19 cellular contexts compared by ENCODE assay signal in genomic region chr5:124706041-124706440, GRCh38. TPM values are rescaled to one million over a fixed set of nuclear protein-coding genes. Genes with fewer than 3 reads are reported as not detected.
A peak's percentile ranks its signal among the peaks of the same experiment; 100 is the strongest.
DNase-seq lines count a peak whose midpoint lies in the region; ATAC-seq and TF ChIP-seq lines count a peak whose summit lies in the region.
"Had no signal": no experiment of that assay in that cellular context is flagged by ENCODE, and none has a peak within 500 bp of the region (broad histone marks: within the 10 kb centered on the region; RNA-seq: fewer than 3 reads in every experiment).

No MANE protein-coding gene starts in this region.

- H3K27ac Mint-ChIP-seq in neural progenitor cell, result no peak overlapping the region
- H3K27ac Mint-ChIP-seq: activated naive CD4-positive, alpha-beta T cell treated with anti-CD3 and anti-CD28 coated beads for 36 hours; T-cell had no signal

- H3K27me3 Mint-ChIP-seq in neural progenitor cell (ENCODE audit: insufficient read depth, low read depth), result peaks cover 8% of the 10 kb centered on the region

- TF ChIP-seq POLR2A in body of pancreas (IDR thresholded peaks at IDR 0.05), result no peak

- H3K79me2 ChIP-seq in DOHH2 (ENCODE audit: control insufficient read depth, low read length) (peaks cover 89% of the 10 kb centered on the region), neural progenitor cell (ENCODE audit: low read depth) (peaks cover 100% of the 10 kb centered on the region)

- H3K4me3 Mint-ChIP-seq in neural progenitor cell, result peak overlapping the region; percentile 5
- H3K4me3 Mint-ChIP-seq: activated naive CD4-positive, alpha-beta T cell treated with anti-CD3 and anti-CD28 coated beads for 36 hours; T-cell had no signal

- DNase-seq in body of pancreas (no peak), neural progenitor cell (ENCODE audit: low spot score) (no peak), DMS79 (lab: John Stamatoyannopoulos, UW) (no peak), NCI-H510A treated with DMSO at 0.1 percent for 48 hours (lab: John Stamatoyannopoulos, UW) (no peak)
- DNase-seq: activated CD4-positive, alpha-beta T cell treated with anti-CD3 and anti-CD28 coated beads, Interleukin-2, amount 50 U/mL, for 48 hours; activated naive CD4-positive, alpha-beta T cell treated with anti-CD3 and anti-CD28 coated beads for 36 hours; activated T-cell treated with anti-CD3 and anti-CD28 coated beads, Interleukin-2, amount 50 U/mL, for 1 hour; anterior cingulate cortex; effector CD4-positive, alpha-beta T cell; Kasumi-1; occipital lobe; right lobe of liver; T-cell; testis had no signal

- H3K9ac ChIP-seq in neural progenitor cell, result no peak overlapping the region
- H3K9ac ChIP-seq: GM23248 had no signal

- H3K9me3 Mint-ChIP-seq in neural progenitor cell, result no peaks in the 10 kb centered on the region
- H3K9me3 Mint-ChIP-seq: activated naive CD4-positive, alpha-beta T cell treated with anti-CD3 and anti-CD28 coated beads for 36 hours; T-cell had no signal

- ATAC-seq in HG02642 (IDR thresholded peaks at IDR 0.05; ENCODE audit: poor library complexity, unreplicated experiment), result peak; percentile 21
- no peak for ATAC-seq in body of pancreas
- no peak for ATAC-seq in HG03139 (IDR thresholded peaks at IDR 0.05; ENCODE audit: unreplicated experiment)
- ATAC-seq: T-cell had no signal

- H4K20me1 ChIP-seq in DOHH2 (ENCODE audit: control insufficient read depth, insufficient read depth, low read depth, low read length) (no peaks in the 10 kb centered on the region), neural progenitor cell (ENCODE audit: low read depth) (peaks cover 100% of the 10 kb centered on the region)

- H3K4me1 Mint-ChIP-seq in neural progenitor cell, result peaks cover 95% of the 10 kb centered on the region
- H3K4me1 Mint-ChIP-seq: T-cell had no signal

- TF ChIP-seq CTCF in DOHH2 (IDR thresholded peaks at IDR 0.05; ENCODE audit: low read depth, low read length, poor library complexity, severe bottlenecking) (no peak), body of pancreas (IDR thresholded peaks at IDR 0.05) (no peak), neural progenitor cell (IDR thresholded peaks at IDR 0.05) (no peak)

- WGBS in body of pancreas, 2 donors, result 50 to 56% methylated on average over 4 of the region's 4 CpGs

- peak overlapping the region; percentile 98 for H3K27ac ChIP-seq in DOHH2 (ENCODE audit: low read depth, low read length)
- peak overlapping the region; percentile 70 to 81 (median 73) for H3K27ac ChIP-seq in body of pancreas
- no peak overlapping the region for H3K27ac ChIP-seq in neural progenitor cell
- H3K27ac ChIP-seq: GM23248, right lobe of liver, testis had no signal

- peaks cover 68% of the 10 kb centered on the region for H3F3A ChIP-seq in DOHH2 (ENCODE audit: control insufficient read depth, insufficient read depth)
- H3F3A ChIP-seq in neural progenitor cell (ENCODE audit: low read depth), result peaks cover 43% of the 10 kb centered on the region

- intact Hi-C loops in body of pancreas (cut with DNase I), result no loop called here

- H3K27me3 ChIP-seq in DOHH2 (ENCODE audit: control insufficient read depth, low read length) (no peaks in the 10 kb centered on the region), body of pancreas (no peaks in the 10 kb centered on the region), neural progenitor cell (no peaks in the 10 kb centered on the region)
- H3K27me3 ChIP-seq: esophagus muscularis mucosa, right lobe of liver, testis had no signal

- H3K36me3 Mint-ChIP-seq in neural progenitor cell, result peaks cover 5% of the 10 kb centered on the region
- H3K36me3 Mint-ChIP-seq: T-cell had no signal

- H3K4me3 ChIP-seq in DOHH2 (ENCODE audit: low read length) (peak overlapping the region; percentile 77), body of pancreas (no peak overlapping the region), neural progenitor cell (no peak overlapping the region)
- H3K4me3 ChIP-seq: GM23248, right lobe of liver, testis had no signal

- H3K36me3 ChIP-seq in DOHH2 (ENCODE audit: control insufficient read depth, low read length) (peaks cover 8% of the 10 kb centered on the region), body of pancreas (replicated peaks in 1 of 2; ENCODE audit: insufficient read depth in 1 of 2, low read depth in 2 of 2) (no peaks in the 10 kb centered on the region), neural progenitor cell (no peaks in the 10 kb centered on the region)
- H3K36me3 ChIP-seq: esophagus muscularis mucosa, right lobe of liver had no signal

- H3K9me2 ChIP-seq in DOHH2 (replicated peaks; ENCODE audit: control insufficient read depth, low read length), result no peaks in the 10 kb centered on the region

- no peaks in the 10 kb centered on the region for H3K9me3 ChIP-seq in DOHH2 (ENCODE audit: control insufficient read depth, insufficient read depth, low read length)
- H3K9me3 ChIP-seq in body of pancreas, result no peaks in the 10 kb centered on the region
- no peaks in the 10 kb centered on the region for H3K9me3 ChIP-seq in neural progenitor cell (ENCODE audit: low read depth)
- H3K9me3 ChIP-seq: esophagus muscularis mucosa, right lobe of liver, testis had no signal

- peaks cover 99% of the 10 kb centered on the region for H3K4me1 ChIP-seq in DOHH2 (ENCODE audit: control insufficient read depth, low read length)
- H3K4me1 ChIP-seq in body of pancreas, result peaks cover 55% of the 10 kb centered on the region
- peaks cover 99% of the 10 kb centered on the region for H3K4me1 ChIP-seq in neural progenitor cell
- H3K4me1 ChIP-seq: right lobe of liver had no signal

- peak overlapping the region; percentile 97 for H3K4me2 ChIP-seq in DOHH2 (ENCODE audit: low read length)
- H3K4me2 ChIP-seq in neural progenitor cell, result no peak overlapping the region

- no peak overlapping the region for H2AFZ ChIP-seq in neural progenitor cell (replicated peaks)
- H2AFZ ChIP-seq: GM23248 had no signal

RNA-seq across cellular contexts. Expression of gene ZNF608, which starts 40.4 kb away (rescaled TPM):
- total RNA-seq in body of pancreas, result 10 to 100 TPM; 30.1 to 33.6 TPM
- 168 and 213 TPM in 2 replicates for total RNA-seq in neural progenitor cell (ENCODE audit: low replicate concordance)
- total RNA-seq: activated naive CD4-positive, alpha-beta T cell treated with anti-CD3 and anti-CD28 coated beads for 36 hours had no signal
